In genomic region chr9:92764988-92765936, GRCh38 we compare ENCODE assay signal across 8 cellular contexts.
DNase-seq lines count a peak whose midpoint lies in the region; ATAC-seq, FAIRE-seq and TF ChIP-seq lines count a peak whose summit lies in the region.

No MANE protein-coding gene starts in this region.

- H3K36me3 Mint-ChIP-seq in nephron (ENCODE audit: low read depth) = no peaks in the 10 kb centered on the region

- FAIRE-seq in G401.6 (lab: Jason Lieb, UNC) (peak; percentile 69), H54 (lab: Jason Lieb, UNC) (peak; percentile 60)

- H3K4me3 Mint-ChIP-seq in nephron = peak overlapping the region; percentile 82 to 94 (median 91)

- H3K4me3 ChIP-seq in LNCaP clone FGC (ENCODE audit: low read depth, low read length) (peak overlapping the region; percentile 87), fibroblast of pulmonary artery (replicated peaks; ENCODE audit: low read depth, low read length) (peak overlapping the region; percentile 68)

- H3K27ac Mint-ChIP-seq in nephron = peak overlapping the region; percentile 84 to 98 (median 96)

- ATAC-seq in stimulated activated naive CD8-positive, alpha-beta T cell treated with anti-CD3 and anti-CD28 coated beads, Interleukin-15, Interleukin-2, amounts not matched to agents 100 U/mL and 50 U/mL, for 24 hours = peak; percentile 95

- TF ChIP-seq CTCF in LNCaP clone FGC (IDR thresholded peaks at IDR 0.05; ENCODE audit: control insufficient read depth, extremely low read depth, insufficient read depth) (peak; percentile 95), fibroblast of pulmonary artery (IDR thresholded peaks at IDR 0.05; ENCODE audit: low read length, missing control alignments) (peak; percentile 85), nephron (IDR thresholded peaks at IDR 0.05; ENCODE audit: unreplicated experiment in 3 of 3) (peak; percentile 96 to 99 (median 98))

- no peaks in the 10 kb centered on the region for H3K9me3 Mint-ChIP-seq in nephron

- H3K4me1 Mint-ChIP-seq in nephron = peaks cover 32% of the 10 kb centered on the region

- peak; percentile 62 for TF ChIP-seq POLR2A in H54 (IDR thresholded peaks at IDR 0.05; ENCODE audit: low read depth, low read length)

- H3K27me3 Mint-ChIP-seq in nephron (ENCODE audit: low read depth) = peaks cover 3% of the 10 kb centered on the region

- peak; percentile 98 for DNase-seq in H54 (ENCODE audit: insufficient read length, low spot score)
- DNase-seq in LNCaP clone FGC (ENCODE audit: low read depth) = peak; percentile 91
- DNase-seq in RPMI8226 = peak; percentile 95
- DNase-seq in activated T-helper 9 cell treated with anti-CD3 and anti-CD28 coated beads, Interleukin-2, amount 50 U/mL, for 16 hours (ENCODE audit: low read depth) = peak; percentile 96
- DNase-seq in fibroblast of pulmonary artery (ENCODE audit: low read depth) = peak; percentile 98
- peak; percentile 95 for DNase-seq in stimulated activated naive CD8-positive, alpha-beta T cell treated with anti-CD3 and anti-CD28 coated beads, Interleukin-15, Interleukin-2, amounts not matched to agents 100 U/mL and 50 U/mL, for 24 hours

Comparison
In these comparisons a context has a peak if more than half of its experiments do, and no peak if none do; other contexts are left out.
1. Peak in every context shown above with its lines: DNase-seq, ATAC-seq and H3K4me3 ChIP-seq.